Comparison of ENCODE assay signal across 22 cellular contexts in the genomic region with DNA sequence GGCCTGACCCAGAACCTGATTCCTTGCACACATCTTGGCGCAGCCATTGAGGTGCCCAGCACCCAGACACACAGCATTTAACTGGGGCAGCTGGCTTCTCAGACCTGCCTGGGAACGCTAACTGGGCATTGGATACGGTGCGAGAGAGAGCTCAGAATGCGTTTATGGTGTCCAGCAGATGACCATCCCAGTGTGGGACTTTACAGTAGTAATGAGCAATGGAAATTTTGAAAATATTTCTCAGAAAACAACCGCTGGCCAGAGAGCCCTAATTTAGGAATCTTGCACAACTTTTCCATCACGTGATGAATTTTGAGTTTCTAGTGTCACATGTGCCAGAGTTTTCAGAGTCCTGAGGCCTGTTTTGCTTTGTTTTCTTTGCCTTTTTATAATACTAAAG.
DNase-seq lines count a peak whose midpoint lies in the region; ATAC-seq, FAIRE-seq and TF ChIP-seq lines count a peak whose summit lies in the region.
"Had no signal": no experiment of that assay in that cellular context is flagged by ENCODE, and none has a peak within 500 bp of the region (broad histone marks: within the 10 kb centered on the region; RNA-seq: fewer than 3 reads in every experiment).

No MANE protein-coding gene starts in this region.

- DNase-seq in GM23338 (ENCODE audit: low spot score) (no peak), lower lobe of right lung (no peak), thoracic aorta (ENCODE audit: low spot score) (no peak), CD1c-positive myeloid dendritic cell (ENCODE audit: extremely low spot score) (no peak), NCI-H2107 treated with DMSO at 0.1 percent for 48 hours (lab: John Stamatoyannopoulos, UW; ENCODE audit: unreplicated experiment) (no peak), NCI-H2196 (lab: John Stamatoyannopoulos, UW; ENCODE audit: unreplicated experiment) (no peak)
- no peak for DNase-seq in activated naive CD8-positive, alpha-beta T cell treated with anti-CD3 and anti-CD28 coated beads for 36 hours
- DNase-seq: activated CD4-positive, alpha-beta memory T cell treated with anti-CD3 and anti-CD28 coated beads for 36 hours; activated naive CD4-positive, alpha-beta T cell treated with Interleukin-2 at 50 U/mL for 16 hours; erythroblast; H9; immature natural killer cell; KBM-7; naive thymus-derived CD8-positive, alpha-beta T cell; NCI-H1092; NCI-H2107; NCI-H526; upper lobe of right lung had no signal

- no peaks in the 10 kb centered on the region for H3K36me3 Mint-ChIP-seq in GM23338 (ENCODE audit: low read depth)
- H3K36me3 Mint-ChIP-seq in activated naive CD8-positive, alpha-beta T cell treated with anti-CD3 and anti-CD28 coated beads for 36 hours = no peaks in the 10 kb centered on the region
- H3K36me3 Mint-ChIP-seq: activated CD4-positive, alpha-beta memory T cell treated with anti-CD3 and anti-CD28 coated beads for 36 hours; immature natural killer cell; naive thymus-derived CD8-positive, alpha-beta T cell; stimulated activated effector memory CD8-positive, alpha-beta T cell treated with anti-CD3 and anti-CD28 coated beads, Interleukin-12 subunit alpha, Interleukin-12 subunit beta, amount 100 ng/mL, for 72 hours had no signal

- no peaks in the 10 kb centered on the region for H3K79me2 ChIP-seq in GM23338 (replicated peaks; ENCODE audit: insufficient read depth)

- FAIRE-seq in endometrium (lab: Jason Lieb, UNC) = peak; percentile 79
- FAIRE-seq: GM19239 had no signal

- no peak overlapping the region for H3K4me3 Mint-ChIP-seq in GM23338
- no peak overlapping the region for H3K4me3 Mint-ChIP-seq in activated naive CD8-positive, alpha-beta T cell treated with anti-CD3 and anti-CD28 coated beads for 36 hours
- H3K4me3 Mint-ChIP-seq: activated CD4-positive, alpha-beta memory T cell treated with anti-CD3 and anti-CD28 coated beads for 36 hours; H9; immature natural killer cell; naive thymus-derived CD8-positive, alpha-beta T cell; stimulated activated effector memory CD8-positive, alpha-beta T cell treated with anti-CD3 and anti-CD28 coated beads, Interleukin-12 subunit alpha, Interleukin-12 subunit beta, amount 100 ng/mL, for 72 hours had no signal

- H3K27ac Mint-ChIP-seq in GM23338 = no peak overlapping the region
- H3K27ac Mint-ChIP-seq in activated naive CD8-positive, alpha-beta T cell treated with anti-CD3 and anti-CD28 coated beads for 36 hours = no peak overlapping the region
- H3K27ac Mint-ChIP-seq: activated CD4-positive, alpha-beta memory T cell treated with anti-CD3 and anti-CD28 coated beads for 36 hours; immature natural killer cell; naive thymus-derived CD8-positive, alpha-beta T cell; stimulated activated effector memory CD8-positive, alpha-beta T cell treated with anti-CD3 and anti-CD28 coated beads, Interleukin-12 subunit alpha, Interleukin-12 subunit beta, amount 100 ng/mL, for 72 hours had no signal

- ATAC-seq in GM23338 = no peak
- ATAC-seq in lower lobe of right lung = peak in 1 of 2 donors; percentile 29
- ATAC-seq in thoracic aorta (ENCODE audit: insufficient number of reproducible peaks, low FRiP score, low read depth) = peak; percentile 92
- ATAC-seq: naive thymus-derived CD8-positive, alpha-beta T cell; stimulated activated effector memory CD8-positive, alpha-beta T cell treated with anti-CD3 and anti-CD28 coated beads, Interleukin-12 subunit alpha, Interleukin-12 subunit beta, amount 100 ng/mL, for 72 hours; upper lobe of right lung had no signal

- 0 out of 2 replicates have a peak, but pooled peaks cover 3% of the 10 kb centered on the region for H3K4me1 ChIP-seq in GM23338 (ENCODE audit: insufficient read depth)
- peaks cover 8% of the 10 kb centered on the region for H3K4me1 ChIP-seq in lower lobe of right lung
- peaks cover 11 to 45% of the 10 kb centered on the region in 2 donors for H3K4me1 ChIP-seq in thoracic aorta (ENCODE audit: control insufficient read depth in 1 of 2, low read depth in 2 of 2)
- H3K4me1 ChIP-seq: upper lobe of right lung had no signal

- H3K4me3 ChIP-seq in GM23338 (no peak overlapping the region), lower lobe of right lung (no peak overlapping the region), thoracic aorta (peak overlapping the region; percentile 33)
- H3K4me3 ChIP-seq: lung, upper lobe of right lung had no signal

- H3K9me3 Mint-ChIP-seq in GM23338 = no peaks in the 10 kb centered on the region
- H3K9me3 Mint-ChIP-seq in activated naive CD8-positive, alpha-beta T cell treated with anti-CD3 and anti-CD28 coated beads for 36 hours = no peaks in the 10 kb centered on the region
- H3K9me3 Mint-ChIP-seq: activated CD4-positive, alpha-beta memory T cell treated with anti-CD3 and anti-CD28 coated beads for 36 hours; H9; stimulated activated effector memory CD8-positive, alpha-beta T cell treated with anti-CD3 and anti-CD28 coated beads, Interleukin-12 subunit alpha, Interleukin-12 subunit beta, amount 100 ng/mL, for 72 hours had no signal

- H3K9me3 ChIP-seq in lower lobe of right lung (no peaks in the 10 kb centered on the region), thoracic aorta (no peaks in the 10 kb centered on the region)
- H3K9me3 ChIP-seq: upper lobe of right lung had no signal

- H3K27ac ChIP-seq in GM23338 (ENCODE audit: low read depth) (no peak overlapping the region), lower lobe of right lung (peak overlapping the region; percentile 32), thoracic aorta (peak overlapping the region; percentile 62 to 72)
- H3K27ac ChIP-seq: upper lobe of right lung had no signal

- no peaks in the 10 kb centered on the region for H3K9me2 ChIP-seq in GM23338 (ENCODE audit: insufficient read depth)

- no peak for TF ChIP-seq CTCF in GM23338 (conservative IDR thresholded peaks at IDR 0.05; ENCODE audit: low read depth in 2 of 2)
- no peak for TF ChIP-seq CTCF in lower lobe of right lung (IDR thresholded peaks at IDR 0.05)
- no peak for TF ChIP-seq CTCF in thoracic aorta (IDR thresholded peaks at IDR 0.05)

- intact Hi-C loops in lower lobe of right lung (cut with DNase I) = no loop called here

- H3K4me1 Mint-ChIP-seq in GM23338 = peaks cover 2% of the 10 kb centered on the region; the same call in 2 of the 3 replicates
- H3K4me1 Mint-ChIP-seq in activated naive CD8-positive, alpha-beta T cell treated with anti-CD3 and anti-CD28 coated beads for 36 hours = no peaks in the 10 kb centered on the region
- H3K4me1 Mint-ChIP-seq: immature natural killer cell; naive thymus-derived CD8-positive, alpha-beta T cell; stimulated activated effector memory CD8-positive, alpha-beta T cell treated with anti-CD3 and anti-CD28 coated beads, Interleukin-12 subunit alpha, Interleukin-12 subunit beta, amount 100 ng/mL, for 72 hours had no signal

- no peaks in the 10 kb centered on the region for H3K36me3 ChIP-seq in GM23338 (ENCODE audit: insufficient read depth)
- no peaks in the 10 kb centered on the region for H3K36me3 ChIP-seq in lower lobe of right lung
- no peaks in the 10 kb centered on the region for H3K36me3 ChIP-seq in thoracic aorta
- H3K36me3 ChIP-seq: upper lobe of right lung had no signal

- peak overlapping the region; percentile 69; the same call in 1 of the 2 replicates for H2AFZ ChIP-seq in GM23338

- peaks cover 2% of the 10 kb centered on the region for H3K27me3 Mint-ChIP-seq in GM23338 (ENCODE audit: insufficient read depth, low read depth, poor library complexity)
- peaks cover 8% of the 10 kb centered on the region for H3K27me3 Mint-ChIP-seq in activated naive CD8-positive, alpha-beta T cell treated with anti-CD3 and anti-CD28 coated beads for 36 hours

- no peaks in the 10 kb centered on the region for H4K20me1 ChIP-seq in GM23338 (replicated peaks; ENCODE audit: insufficient read depth)

- H3K4me2 ChIP-seq in GM23338 = no peak overlapping the region

- H3F3A ChIP-seq in GM23338 (replicated peaks; ENCODE audit: low read depth) = 0 out of 2 replicates have a peak, but pooled peaks cover 2% of the 10 kb centered on the region

- no peaks in the 10 kb centered on the region for H3K27me3 ChIP-seq in GM23338 (ENCODE audit: insufficient read depth)
- H3K27me3 ChIP-seq in lower lobe of right lung (ENCODE audit: low read depth) = no peaks in the 10 kb centered on the region
- H3K27me3 ChIP-seq in thoracic aorta (replicated peaks; ENCODE audit: insufficient read depth) = no peaks in the 10 kb centered on the region
- H3K27me3 ChIP-seq: upper lobe of right lung had no signal

TF ChIP-seq in GM23338, 12 proteins besides CTCF, POLR2A, EP300 and RAD21 (continues in another document):
- TF ChIP-seq, protein P1, sequence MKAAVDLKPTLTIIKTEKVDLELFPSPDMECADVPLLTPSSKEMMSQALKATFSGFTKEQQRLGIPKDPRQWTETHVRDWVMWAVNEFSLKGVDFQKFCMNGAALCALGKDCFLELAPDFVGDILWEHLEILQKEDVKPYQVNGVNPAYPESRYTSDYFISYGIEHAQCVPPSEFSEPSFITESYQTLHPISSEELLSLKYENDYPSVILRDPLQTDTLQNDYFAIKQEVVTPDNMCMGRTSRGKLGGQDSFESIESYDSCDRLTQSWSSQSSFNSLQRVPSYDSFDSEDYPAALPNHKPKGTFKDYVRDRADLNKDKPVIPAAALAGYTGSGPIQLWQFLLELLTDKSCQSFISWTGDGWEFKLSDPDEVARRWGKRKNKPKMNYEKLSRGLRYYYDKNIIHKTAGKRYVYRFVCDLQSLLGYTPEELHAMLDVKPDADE (IDR thresholded peaks at IDR 0.05) = no peak
